Comparison of ENCODE assay signal across 6 cellular contexts in genomic region chr1:143944576-143945240, GRCh38. TPM values are rescaled to one million over a fixed set of nuclear protein-coding genes. Genes with fewer than 3 reads are reported as not detected.
"Had no signal": no experiment of that assay in that cellular context is flagged by ENCODE, and none has a peak within 500 bp of the region (broad histone marks: within the 10 kb centered on the region; RNA-seq: fewer than 3 reads in every experiment).

No MANE protein-coding gene starts in this region.

RNA-seq across cellular contexts. Expression of gene FAM72C, which starts 27.1 kb away (rescaled TPM):
- total RNA-seq: chondrocyte; left ventricle myocardium inferior; naive thymus-derived CD8-positive, alpha-beta T cell; sigmoid colon; skeletal muscle tissue; temporal lobe had no signal
- polyA plus RNA-seq: naive thymus-derived CD8-positive, alpha-beta T cell had no signal
